8 cellular contexts compared by ENCODE assay signal in the genomic region with DNA sequence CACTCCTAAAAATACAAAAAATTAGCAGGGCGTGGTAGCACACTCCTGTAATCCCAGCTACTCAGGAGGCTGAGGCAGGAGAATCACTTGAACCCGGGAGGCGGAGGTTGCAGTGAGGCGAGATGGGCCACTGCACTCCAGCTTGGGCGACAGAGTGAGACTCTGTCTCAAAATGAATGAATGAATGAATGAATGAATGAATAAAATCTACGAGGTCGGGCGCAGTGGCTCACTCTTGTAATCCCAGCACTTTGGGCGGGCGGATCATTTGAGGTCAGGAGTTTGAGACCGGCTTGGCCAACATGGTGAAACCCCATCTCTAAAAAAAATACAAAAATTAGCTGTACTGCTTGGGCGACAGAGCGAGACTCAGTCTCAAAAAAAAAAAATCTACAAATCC. TPM values are rescaled to one million over a fixed set of nuclear protein-coding genes. Genes with fewer than 3 reads are reported as not detected.
DNase-seq lines count a peak whose midpoint lies in the region; ATAC-seq, FAIRE-seq and TF ChIP-seq lines count a peak whose summit lies in the region.
"Not testable (repeated sequence)": the region's sequence is repeated elsewhere in the genome, so short reads cannot be mapped to it uniquely, and the experiment has no call there.

No MANE protein-coding gene starts in this region.

- not testable (repeated sequence) for H3K56ac ChIP-seq in IMR-90 (ENCODE audit: extremely low read depth, insufficient read depth, low read length)

- not testable (repeated sequence) for BruUV-seq in IMR-90 (replicated peaks; lab: Mats Ljungman, UMichigan)
- BruUV-seq in K562 (replicated peaks; lab: Mats Ljungman, UMichigan): TSS peak; percentile 86

- CTCF ChIA-PET in IMR-90 (lab: Yijun Ruan, JAX): interaction anchor here (1.0 to 1.2 kb wide), 2 partner anchors 17 to 38 kb away, joined by 4 to 5 read pairs; partner anchors contain the start of gene SNW1
- CTCF ChIA-PET in K562 (lab: Yijun Ruan, JAX; ENCODE audit: low intra/inter-chr PET ratio): not testable (repeated sequence)

- H2BK20ac ChIP-seq in IMR-90 (ENCODE audit: low read depth, low read length): not testable (repeated sequence)

- not testable (repeated sequence) for H3K9me3 ChIP-seq in IMR-90 (ENCODE audit: control insufficient read depth, insufficient read depth, low read length); WERI-Rb-1 (ENCODE audit: severe bottlenecking); K562 (replicated peaks; ENCODE audit: control insufficient read depth, insufficient read depth, low read depth, low read length); vagina

- not testable (repeated sequence) for H3K27me3 ChIP-seq in IMR-90 (ENCODE audit: control insufficient read depth, insufficient read depth, low read length); WERI-Rb-1 (ENCODE audit: insufficient read depth, low read depth, severe bottlenecking); K562 (ENCODE audit: control insufficient read depth in 2 of 2, insufficient read depth in 2 of 2, low read length in 2 of 2); rectal smooth muscle tissue (ENCODE audit: control insufficient read depth, insufficient read depth, low read length); vagina

- H3K9me1 ChIP-seq in IMR-90 (ENCODE audit: insufficient read depth, low read length); K562 (ENCODE audit: control insufficient read depth, insufficient read depth, low read length): not testable (repeated sequence)

- H3K36me3 ChIP-seq in IMR-90 (ENCODE audit: control insufficient read depth, insufficient read depth, low read length); WERI-Rb-1; K562 (ENCODE audit: control insufficient read depth, insufficient read depth, low read length); rectal smooth muscle tissue (ENCODE audit: control insufficient read depth, insufficient read depth, low read length); vagina: not testable (repeated sequence)

- 0 out of 2 replicates have a peak overlapping the region, but pooled peaks have one; percentile 81 for H3K14ac ChIP-seq in IMR-90 (replicated peaks; ENCODE audit: low read depth, low read length)

- intact Hi-C loops in IMR-90 (cut with micrococcal nuclease); K562 (cut with micrococcal nuclease); vagina (cut with DNase I): not testable (repeated sequence)

- peak overlapping the region; percentile 86; the same call in 1 of the 2 replicates for H3K4ac ChIP-seq in IMR-90 (ENCODE audit: low read depth, low read length)

- not testable (repeated sequence) for H2BK15ac ChIP-seq in IMR-90 (ENCODE audit: low read depth, low read length)

- H3K79me1 ChIP-seq in IMR-90 (ENCODE audit: low read depth in 1 of 2, low read length in 2 of 2): not testable (repeated sequence)

- not testable (repeated sequence) for TF ChIP-seq EP300 in K562 (IDR thresholded peaks at IDR 0.05; ENCODE audit: low read length)

- H3K36me3 Mint-ChIP-seq in memory B cell: not testable (repeated sequence)

- peak overlapping the region; percentile 82 for H3K9ac ChIP-seq in IMR-90 (ENCODE audit: low read depth, low read length)
- H3K9ac ChIP-seq in K562 (ENCODE audit: insufficient read depth in 1 of 2, low read depth in 2 of 2, low read length in 2 of 2): peak overlapping the region; percentile 89 to 93; a peak in 3 of 4 replicates
- H3K9ac ChIP-seq in rectal smooth muscle tissue (ENCODE audit: low read length): peak overlapping the region; percentile 59

- not testable (repeated sequence) for H3K79me2 ChIP-seq in K562 (ENCODE audit: control insufficient read depth, insufficient read depth, low read length)

- H3K27ac ChIP-seq in IMR-90 (ENCODE audit: insufficient read depth, low read length): not testable (repeated sequence)
- peak overlapping the region; percentile 85 for H3K27ac ChIP-seq in WERI-Rb-1
- H3K27ac ChIP-seq in K562 (ENCODE audit: extremely low read depth, low read depth, low read length): peak overlapping the region; percentile 90
- H3K27ac ChIP-seq in rectal smooth muscle tissue (ENCODE audit: low read depth, low read length): peak overlapping the region; percentile 74
- peak overlapping the region; percentile 83 for H3K27ac ChIP-seq in vagina

- 0 out of 2 replicates have a peak overlapping the region, but pooled peaks have one; percentile 31 for H3K23ac ChIP-seq in IMR-90 (ENCODE audit: low read depth, low read length)

- peak overlapping the region; percentile 68; the same call in 1 of the 2 replicates for H2BK120ac ChIP-seq in IMR-90 (ENCODE audit: low read depth, low read length)

- H4K8ac ChIP-seq in IMR-90 (ENCODE audit: low read depth in 2 of 2, low read length in 2 of 2): peak overlapping the region; percentile 98

- not testable (repeated sequence) for H3K27me3 Mint-ChIP-seq in memory B cell

- H4K91ac ChIP-seq in IMR-90 (ENCODE audit: insufficient read depth, low read depth, low read length): not testable (repeated sequence)

- not testable (repeated sequence) for FAIRE-seq in K562 (lab: Jason Lieb, UNC)

- WGBS in IMR-90 (ENCODE audit: extremely low coverage in 2 of 2, insufficient read length in 1 of 2), 2 experiments: 100% methylated on average over 4 of the region's 13 CpGs; no CpG with 5 or more reads in 1 of the 2 experiments
- 63% methylated on average over 11 of the region's 13 CpGs for WGBS in K562 (ENCODE audit: insufficient coverage, low coverage, missing lambda C conversion rate)

- H3K4me3 Mint-ChIP-seq in memory B cell: peak overlapping the region; percentile 87

- not testable (repeated sequence) for H4K20me1 ChIP-seq in IMR-90 (ENCODE audit: insufficient read depth, low read length); K562 (replicated peaks; ENCODE audit: control insufficient read depth, insufficient read depth, low read length)

- not testable (repeated sequence) for DNase-seq in IMR-90; WERI-Rb-1; K562 (ENCODE audit: extremely low read depth in 1 of 4, low spot score in 3 of 4); fibroblast of mammary gland (ENCODE audit: low read depth); memory B cell (ENCODE audit: low spot score in 2 of 2); vagina (ENCODE audit: extremely low spot score in 2 of 2)

- ATAC-seq in IMR-90 (ENCODE audit: low read depth); K562; memory B cell (ENCODE audit: low read depth): not testable (repeated sequence)

- dilution Hi-C loops in IMR-90 (cut with HindIII; ENCODE audit: low sequenced_read_pairs, unreplicated experiment): not testable (repeated sequence)

- H3K4me2 ChIP-seq in IMR-90 (ENCODE audit: low read depth, low read length): peak overlapping the region; percentile 88
- peak overlapping the region; percentile 92 for H3K4me2 ChIP-seq in K562 (ENCODE audit: insufficient read depth, low read length)

- H2AK9ac ChIP-seq in IMR-90 (replicated peaks; ENCODE audit: low read depth, low read length, poor library complexity): not testable (repeated sequence)

- H3K9me3 Mint-ChIP-seq in memory B cell: not testable (repeated sequence)

- H2AK5ac ChIP-seq in IMR-90 (ENCODE audit: low read depth, low read length): not testable (repeated sequence)

- in situ Hi-C loops in IMR-90 (cut with MboI; ENCODE audit: low sequenced_read_pairs): not testable (repeated sequence)
- in situ Hi-C loops in K562 (cut with MboI): loop anchor here (5.0 kb wide), 1 partner anchor 37 kb away; the partner anchor contains the start of gene SNW1

- TF ChIP-seq CTCF in IMR-90 (conservative IDR thresholded peaks at IDR 0.05; ENCODE audit: low read depth, low read length); WERI-Rb-1 (IDR thresholded peaks at IDR 0.05; ENCODE audit: low read depth, low read length); K562 (IDR thresholded peaks at IDR 0.05 in 2 of 3, conservative IDR thresholded peaks at IDR 0.05 in 1 of 3; ENCODE audit: insufficient read depth in 2 of 3, low read depth in 1 of 3, low read length in 3 of 3); fibroblast of mammary gland (conservative IDR thresholded peaks at IDR 0.05; ENCODE audit: control insufficient read depth, insufficient read depth, low read depth, low read length); vagina (IDR thresholded peaks at IDR 0.05): not testable (repeated sequence)

- not testable (repeated sequence) for TF ChIP-seq POLR2A in IMR-90 (IDR thresholded peaks at IDR 0.05; ENCODE audit: low read depth, low read length); K562 (conservative IDR thresholded peaks at IDR 0.05); vagina (IDR thresholded peaks at IDR 0.05)

- H3K27ac Mint-ChIP-seq in memory B cell: peak overlapping the region; percentile 89

- POLR2A ChIA-PET in IMR-90 (lab: Charles Lee; ENCODE audit: unreplicated experiment): interaction anchor here (0.6 kb wide), 1 partner anchor 24 kb away, joined by 3 read pairs; no protein-coding TSS in a partner anchor
- POLR2A ChIA-PET in K562 (lab: Yijun Ruan, JAX): interaction anchor here (0.6 kb wide), 1 partner anchor 36 kb away, joined by 4 read pairs; no protein-coding TSS in a partner anchor

- H2BK5ac ChIP-seq in IMR-90 (ENCODE audit: low read depth, low read length, poor library complexity, severe bottlenecking): not testable (repeated sequence)

- H3K4me3 ChIP-seq in GM08714 (ENCODE audit: low read length) (peak overlapping the region; percentile 60; the same call in 1 of the 2 replicates), IMR-90 (ENCODE audit: insufficient read depth, low read depth, low read length) (peak overlapping the region; percentile 61), WERI-Rb-1 (ENCODE audit: low read depth, low read length) (peak overlapping the region; percentile 55), K562 (peak overlapping the region; percentile 71), fibroblast of mammary gland (ENCODE audit: control insufficient read depth, low read depth, low read length) (peak overlapping the region; percentile 66), rectal smooth muscle tissue (ENCODE audit: low read length) (peak overlapping the region; percentile 91), vagina (peak overlapping the region; percentile 66 to 77)

- not testable (repeated sequence) for H4K5ac ChIP-seq in IMR-90 (ENCODE audit: low read depth, low read length)

- not testable (repeated sequence) for H3K18ac ChIP-seq in IMR-90 (ENCODE audit: low read depth, low read length)

- H2AFZ ChIP-seq in IMR-90 (replicated peaks; ENCODE audit: low read length, poor library complexity): peak overlapping the region; percentile 99
- H2AFZ ChIP-seq in K562 (ENCODE audit: low read depth, low read length): peak overlapping the region; percentile 99

- not testable (repeated sequence) for H3K4me1 Mint-ChIP-seq in memory B cell

- TF ChIP-seq RAD21 in IMR-90 (IDR thresholded peaks at IDR 0.05; ENCODE audit: low read length); K562 (CRISPR knock-in tag; conservative IDR thresholded peaks at IDR 0.05 in 1 of 2, IDR thresholded peaks at IDR 0.05 in 1 of 2): not testable (repeated sequence)

- not testable (repeated sequence) for H3K4me1 ChIP-seq in IMR-90 (ENCODE audit: control insufficient read depth, insufficient read depth, low read length); rectal smooth muscle tissue (ENCODE audit: control insufficient read depth, insufficient read depth, low read length); vagina
- peaks cover 6 to 17% of the 10 kb centered on the region in 2 experiments; a peak in 4 of 5 replicates for H3K4me1 ChIP-seq in K562 (replicated peaks in 1 of 2; ENCODE audit: control insufficient read depth in 2 of 2, insufficient read depth in 2 of 2, low read length in 2 of 2)

RNA-seq across cellular contexts. Expression of gene ADCK1, which starts 0.5 kb away (rescaled TPM):
- total RNA-seq in IMR-90 (2012; rRNA removed) (1.1 and 1.6 TPM in 2 replicates), K562 (2014; rRNA removed) (2.8 and 2.9 TPM in 2 replicates), K562 (2014; rRNA removed; fragmentation: Illumina TruSeq; extraction: Trizol) (3.5 and 4.1 TPM in 2 replicates), K562 (2015; rRNA removed; fragmentation: Illumina TruSeq; extraction: Trizol) (4.0 and 4.8 TPM in 2 replicates), K562 (2021) (6.4 and 7.1 TPM in 2 replicates), vagina (10.8 TPM)
- polyA plus RNA-seq in IMR-90 (2012; rRNA removed) (3.6 and 4.6 TPM in 2 replicates), K562 (2011; rRNA removed) (6.9 and 8.8 TPM in 2 replicates), K562 (2014; fragmentation: Illumina TruSeq; extraction: Trizol) (8.9 and 9.3 TPM in 2 replicates), K562 (2014; fragmentation: Nextera tagmentation; extraction: Ambion mirVana) (1 to 10 TPM; 3.6 to 4.3 TPM), K562 (2014; rRNA removed) (4.5 and 8.1 TPM in 2 replicates)
- polyA plus RNA-seq in IMR-90 (2012; cell fraction: cytosol; rRNA removed): 2.2 and 5.5 TPM in 2 replicates
- 19.4 and 19.7 TPM in 2 replicates for polyA plus RNA-seq in IMR-90 (2012; cell fraction: nucleus; rRNA removed; ENCODE audit: low replicate concordance)
- 17.5 and 26.5 TPM in 2 replicates for total RNA-seq in K562 (2011; cell fraction: chromatin; rRNA removed; ENCODE audit: low replicate concordance)
- total RNA-seq in K562 (2011; cell fraction: nucleolus; rRNA removed): 14.8 and 18.3 TPM in 2 replicates
- 14.0 and 17.7 TPM in 2 replicates for total RNA-seq in K562 (2011; cell fraction: nucleoplasm; rRNA removed)
- polyA plus RNA-seq in K562 (2011; cell fraction: cytosol; rRNA removed): 12.5 and 14.5 TPM in 2 replicates
- 17.3 and 23.9 TPM in 2 replicates for polyA plus RNA-seq in K562 (2011; cell fraction: nucleus; rRNA removed)
- 8.0 and 9.5 TPM in 2 replicates for polyA plus RNA-seq in K562 (2012)
- 5.0 and 6.9 TPM in 2 replicates for polyA minus RNA-seq in K562 (2011; rRNA and poly(A)+ RNA removed)
- polyA minus RNA-seq in K562 (2011; cell fraction: cytosol; rRNA and poly(A)+ RNA removed): 7.6 and 7.8 TPM in 2 replicates
- 7.7 and 9.2 TPM in 2 replicates for polyA minus RNA-seq in K562 (2011; cell fraction: nucleus; rRNA and poly(A)+ RNA removed)

RNA-seq across cellular contexts. Expression of gene SNW1, which starts 38.5 kb away (rescaled TPM):
- 30.6 and 50.3 TPM in 2 replicates for total RNA-seq in IMR-90 (2012; rRNA removed)
- 28.2 and 29.2 TPM in 2 replicates for polyA plus RNA-seq in IMR-90 (2012; rRNA removed)
- polyA plus RNA-seq in IMR-90 (2012; cell fraction: cytosol; rRNA removed): 3.2 and 7.4 TPM in 2 replicates
- 1.6 and 17.5 TPM in 2 replicates for polyA plus RNA-seq in IMR-90 (2012; cell fraction: nucleus; rRNA removed; ENCODE audit: low replicate concordance)
- 36.2 and 47.0 TPM in 2 replicates for total RNA-seq in K562 (2011; cell fraction: chromatin; rRNA removed; ENCODE audit: low replicate concordance)
- 17.5 and 20.7 TPM in 2 replicates for total RNA-seq in K562 (2011; cell fraction: nucleolus; rRNA removed)
- total RNA-seq in K562 (2011; cell fraction: nucleoplasm; rRNA removed): 15.8 and 16.1 TPM in 2 replicates
- 76.0 and 97.4 TPM in 2 replicates for total RNA-seq in K562 (2014; rRNA removed)
- total RNA-seq in K562 (2014; rRNA removed; fragmentation: Illumina TruSeq; extraction: Trizol): 121 and 133 TPM in 2 replicates
- 98.2 and 101 TPM in 2 replicates for total RNA-seq in K562 (2015; rRNA removed; fragmentation: Illumina TruSeq; extraction: Trizol)
- 81.3 and 92.3 TPM in 2 replicates for total RNA-seq in K562 (2021)
- polyA plus RNA-seq in K562 (2011; rRNA removed): 40.8 and 64.4 TPM in 2 replicates
- polyA plus RNA-seq in K562 (2011; cell fraction: cytosol; rRNA removed): 15.3 and 19.5 TPM in 2 replicates
- 20.1 and 27.2 TPM in 2 replicates for polyA plus RNA-seq in K562 (2011; cell fraction: nucleus; rRNA removed)
- 68.5 and 92.6 TPM in 2 replicates for polyA plus RNA-seq in K562 (2012)
- polyA plus RNA-seq in K562 (2014; fragmentation: Illumina TruSeq; extraction: Trizol): 83.1 and 111 TPM in 2 replicates
- polyA plus RNA-seq in K562 (2014; fragmentation: Nextera tagmentation; extraction: Ambion mirVana): 100 to 1,000 TPM in 1 of 2 experiments, 10 to 100 TPM in 1; 79.0 to 143 TPM
- 93.1 and 103 TPM in 2 replicates for polyA plus RNA-seq in K562 (2014; rRNA removed)
- 54.0 and 69.0 TPM in 2 replicates for polyA minus RNA-seq in K562 (2011; rRNA and poly(A)+ RNA removed)
- polyA minus RNA-seq in K562 (2011; cell fraction: cytosol; rRNA and poly(A)+ RNA removed): 19.7 and 20.8 TPM in 2 replicates
- polyA minus RNA-seq in K562 (2011; cell fraction: nucleus; rRNA and poly(A)+ RNA removed): 12.4 and 17.1 TPM in 2 replicates
- 36.8 TPM for total RNA-seq in vagina
